Comparison of ENCODE assay signal across 14 cellular contexts in genomic region chr10:44933451-44933850, GRCh38. TPM values are rescaled to one million over a fixed set of nuclear protein-coding genes. Genes with fewer than 3 reads are reported as not detected.
"Had no signal": no experiment of that assay in that cellular context is flagged by ENCODE, and none has a peak within 500 bp of the region (broad histone marks: within the 10 kb centered on the region; RNA-seq: fewer than 3 reads in every experiment).

No MANE protein-coding gene starts in this region.

- H3K27ac Mint-ChIP-seq: activated T-helper 1 cell treated with anti-CD3 and anti-CD28 coated beads, Interleukin-12 subunit alpha, Interleukin-12 subunit beta, Interleukin-2, Interleukin-4 antibody, amounts not matched to agents 30 ng/mL and 10 ng/mL and 1 ng/mL, durations not matched to agents 14 hours and 24 hours and 36 hours; WTC11 had no signal

- H3K4me3 Mint-ChIP-seq: activated T-helper 1 cell treated with anti-CD3 and anti-CD28 coated beads, Interleukin-12 subunit alpha, Interleukin-12 subunit beta, Interleukin-2, Interleukin-4 antibody, amounts not matched to agents 30 ng/mL and 10 ng/mL and 1 ng/mL, durations not matched to agents 14 hours and 24 hours and 36 hours; neural crest cell; WTC11 had no signal

- H3K36me3 ChIP-seq: ascending aorta, gastroesophageal sphincter, SJSA1, tibial artery had no signal

- H3K36me3 Mint-ChIP-seq: WTC11 had no signal

- H3K4me3 ChIP-seq: ascending aorta, gastroesophageal sphincter, psoas muscle, SJSA1, tibial artery had no signal

- H3K9me3 ChIP-seq: ascending aorta, gastroesophageal sphincter, psoas muscle, SJSA1, tibial artery had no signal

- H3K27ac ChIP-seq: ascending aorta, psoas muscle, SJSA1, tibial artery had no signal

- H3K27me3 ChIP-seq: ascending aorta, gastroesophageal sphincter, SJSA1, tibial artery had no signal

- H3K9me3 Mint-ChIP-seq: activated T-helper 1 cell treated with anti-CD3 and anti-CD28 coated beads, Interleukin-12 subunit alpha, Interleukin-12 subunit beta, Interleukin-2, Interleukin-4 antibody, amounts not matched to agents 30 ng/mL and 10 ng/mL and 1 ng/mL, durations not matched to agents 14 hours and 24 hours and 36 hours had no signal

RNA-seq across cellular contexts. Expression of gene TMEM72, which starts 22.3 kb away (rescaled TPM):
- total RNA-seq: activated T-helper 1 cell treated with anti-CD3 and anti-CD28 coated beads, Interleukin-12 subunit alpha, Interleukin-12 subunit beta, Interleukin-2, Interleukin-4 antibody, amounts not matched to agents 30 ng/mL and 10 ng/mL and 1 ng/mL, durations not matched to agents 14 hours and 24 hours and 36 hours; ascending aorta; bronchial epithelial cell; chondrocyte; dermis microvascular lymphatic vessel endothelial cell; neural crest cell; osteocyte; psoas muscle; SJSA1; T-helper 2 cell treated with Interferon-gamma antibody and Interleukin-4, amounts not matched to agents 100 ng/mL and 5 ng/mL, for 36 hours; WTC11 had no signal
- polyA plus RNA-seq: keratinocyte, psoas muscle had no signal
